7 cellular contexts compared by ENCODE assay signal in genomic region chr11:67345949-67346819, GRCh38. TPM values are rescaled to one million over a fixed set of nuclear protein-coding genes. Genes with fewer than 3 reads are reported as not detected.
DNase-seq lines count a peak whose midpoint lies in the region; ATAC-seq and TF ChIP-seq lines count a peak whose summit lies in the region.

No MANE protein-coding gene starts in this region.

- H3K36me3 ChIP-seq in DND-41 (ENCODE audit: insufficient read depth, low read length) (no peaks in the 10 kb centered on the region; the same call in 1 of the 2 replicates), left ventricle myocardium inferior (no peaks in the 10 kb centered on the region), testis (ENCODE audit: low read depth, missing control alignments) (no peaks in the 10 kb centered on the region)

- no peak overlapping the region for H3K4me2 ChIP-seq in DND-41 (ENCODE audit: insufficient read depth, low read length)

- peak; percentile 62; the same call in 2 of the 3 replicates for ATAC-seq in DND-41 (ENCODE audit: insufficient read depth, low read depth)
- peak; percentile 82 for ATAC-seq in WTC11
- no peak for ATAC-seq in GM21576 (IDR thresholded peaks at IDR 0.05; ENCODE audit: unreplicated experiment)

- CTCF ChIA-PET in WTC11 (lab: Charles Lee): interaction anchor here (0.5 to 6.6 kb wide), 28 partner anchors 9 to 243 kb away, joined by 3 to 61 read pairs (median 6); partner anchors contain the start of genes ANKRD13D, CLCF1, PPP1CA and RAD9A

- H2AFZ ChIP-seq in DND-41 (ENCODE audit: low read depth, low read length): no peak overlapping the region

- DNase-seq in DND-41 (peak; percentile 10), HS-5 (ENCODE audit: low read depth) (peak; percentile 23), WTC11 (ENCODE audit: low spot score) (no peak), left ventricle myocardium inferior (no peak), testis (no peak)
- DNase-seq in activated effector memory CD4-positive, alpha-beta T cell treated with anti-CD3 and anti-CD28 coated beads, Interleukin-2, amount 50 U/mL, for 16 hours: no peak

- peaks cover 10% of the 10 kb centered on the region for H3K27me3 Mint-ChIP-seq in WTC11 (ENCODE audit: low read depth)

- H3K9ac ChIP-seq in DND-41 (ENCODE audit: low read depth, low read length): no peak overlapping the region

- H3K4me3 ChIP-seq in DND-41 (ENCODE audit: low read depth in 1 of 2, low read length in 2 of 2) (no peak overlapping the region), left ventricle myocardium inferior (no peak overlapping the region), testis (no peak overlapping the region)

- no peaks in the 10 kb centered on the region for H3K36me3 Mint-ChIP-seq in WTC11

- no peaks in the 10 kb centered on the region for H4K20me1 ChIP-seq in DND-41 (ENCODE audit: insufficient read depth, low read length)

- intact Hi-C loops in left ventricle myocardium inferior (cut with micrococcal nuclease): no loop called here
- intact Hi-C loops in testis (cut with DNase I; ENCODE audit: low total_unique reads): no loop called here

- TF ChIP-seq POLR2A in testis (IDR thresholded peaks at IDR 0.05): no peak

- peaks cover 9% of the 10 kb centered on the region for H3K4me1 Mint-ChIP-seq in WTC11

- H3K27me3 ChIP-seq in DND-41 (ENCODE audit: insufficient read depth, low read length, poor library complexity): no peaks in the 10 kb centered on the region
- H3K27me3 ChIP-seq in left ventricle myocardium inferior (ENCODE audit: low read depth): no peaks in the 10 kb centered on the region
- H3K27me3 ChIP-seq in testis: no peaks in the 10 kb centered on the region

- POLR2A ChIA-PET in WTC11 (lab: Charles Lee): interaction anchor here (0.6 kb wide), 1 partner anchor 27 kb away, joined by 5 read pairs; the partner anchor contains the start of gene CLCF1

- peak overlapping the region; percentile 41; the same call in 1 of the 2 replicates for H3K27ac Mint-ChIP-seq in WTC11

- no peaks in the 10 kb centered on the region for H3K79me2 ChIP-seq in DND-41 (ENCODE audit: insufficient read depth, low read length)

- H3K9me3 Mint-ChIP-seq in WTC11: no peaks in the 10 kb centered on the region

- H3K4me3 Mint-ChIP-seq in WTC11: no peak overlapping the region

- H3K27ac ChIP-seq in DND-41 (ENCODE audit: low read length) (no peak overlapping the region), left ventricle myocardium inferior (replicated peaks) (no peak overlapping the region), testis (no peak overlapping the region)

- 72 to 73% methylated on average over 7 of the region's 7 CpGs for WGBS in testis, 2 donors

- TF ChIP-seq CTCF in DND-41 (IDR thresholded peaks at IDR 0.05; ENCODE audit: borderline replicate concordance, extremely low read depth, low read length, poor library complexity, severe bottlenecking) (peak; percentile 70), WTC11 (IDR thresholded peaks at IDR 0.05) (0 out of 2 replicates have a peak, but pooled peaks have one; percentile 43), left ventricle myocardium inferior (IDR thresholded peaks at IDR 0.05; ENCODE audit: borderline replicate concordance) (peak; percentile 57), testis (IDR thresholded peaks at IDR 0.05) (peak; percentile 27 to 45 (median 41))

- H3K4me1 ChIP-seq in DND-41 (ENCODE audit: insufficient read depth, low read length) (no peaks in the 10 kb centered on the region; the same call in 1 of the 2 replicates), left ventricle myocardium inferior (peaks cover 23% of the 10 kb centered on the region), testis (no peaks in the 10 kb centered on the region)

- no peaks in the 10 kb centered on the region for H3K9me3 ChIP-seq in DND-41 (ENCODE audit: insufficient read depth, low read length, severe bottlenecking)
- peaks cover 6% of the 10 kb centered on the region for H3K9me3 ChIP-seq in left ventricle myocardium inferior (replicated peaks)
- no peaks in the 10 kb centered on the region for H3K9me3 ChIP-seq in testis

TF ChIP-seq in WTC11, 78 proteins besides CTCF, POLR2A, EP300 and RAD21:
- TF ChIP-seq ATF6 (CRISPR knock-in tag; IDR thresholded peaks at IDR 0.05): no peak
- TF ChIP-seq GTF2I (CRISPR knock-in tag; conservative IDR thresholded peaks at IDR 0.05): no peak
- peak; percentile 98 for TF ChIP-seq PRDM15 (CRISPR knock-in tag; IDR thresholded peaks at IDR 0.05)
- TF ChIP-seq FOXP1 (CRISPR knock-in tag; IDR thresholded peaks at IDR 0.05; ENCODE audit: borderline replicate concordance): no peak

RNA-seq across cellular contexts. Expression of gene POLD4, which starts 7.2 kb away (rescaled TPM):
- total RNA-seq in WTC11 (2021) (30.3 to 38.3 TPM (median 37.7 TPM) in 3 replicates), left ventricle myocardium inferior (47.0 TPM), testis (10 to 100 TPM; 53.8 to 59.1 TPM)
- 54.6 TPM for polyA plus RNA-seq in testis (ENCODE audit: insufficient read depth, low read depth, low replicate concordance)

RNA-seq across cellular contexts. Expression of gene CLCF1, which starts 27.2 kb away (rescaled TPM):
- total RNA-seq in WTC11 (2021): 0.48 to 0.92 TPM (median 0.92 TPM) in 3 replicates
- 0.82 TPM for total RNA-seq in left ventricle myocardium inferior
- total RNA-seq in testis: 1 to 10 TPM; 3.7 to 6.8 TPM
- 2.7 TPM for polyA plus RNA-seq in testis (ENCODE audit: insufficient read depth, low read depth, low replicate concordance)

RNA-seq across cellular contexts. Expression of gene SSH3, which starts 42.9 kb away (rescaled TPM):
- total RNA-seq in WTC11 (2021): 34.8 to 43.4 TPM (median 42.3 TPM) in 3 replicates
- 14.9 TPM for total RNA-seq in left ventricle myocardium inferior
- total RNA-seq in testis: 1 to 10 TPM; 6.9 to 9.8 TPM
- polyA plus RNA-seq in testis (ENCODE audit: insufficient read depth, low read depth, low replicate concordance): 8.6 TPM

RNA-seq across cellular contexts. Expression of gene RAD9A, which starts 45.6 kb away (rescaled TPM):
- total RNA-seq in WTC11 (2021) (25.7 to 45.5 TPM (median 26.7 TPM) in 3 replicates), left ventricle myocardium inferior (7.0 TPM), testis (10 to 100 TPM; 35.8 to 46.2 TPM)
- polyA plus RNA-seq in testis (ENCODE audit: insufficient read depth, low read depth, low replicate concordance): 25.7 TPM

RNA-seq across cellular contexts. Expression of gene PPP1CA, which starts 55.5 kb away (rescaled TPM):
- total RNA-seq in WTC11 (2021): 220 to 222 TPM (median 221 TPM) in 3 replicates
- total RNA-seq in left ventricle myocardium inferior: 86.0 TPM
- 100 to 1,000 TPM; 100 to 129 TPM for total RNA-seq in testis
- 79.7 TPM for polyA plus RNA-seq in testis (ENCODE audit: insufficient read depth, low read depth, low replicate concordance)

Comparison
In these comparisons a context has a peak if more than half of its experiments do, and no peak if none do; other contexts are left out.
1. DNase-seq: peak in DND-41 (single experiment) and HS-5 (single experiment); none in WTC11 (single experiment), left ventricle myocardium inferior (single experiment), testis (single experiment) and activated effector memory CD4-positive, alpha-beta T cell treated with anti-CD3 and anti-CD28 coated beads, Interleukin-2, amount 50 U/mL, for 16 hours (single experiment).
2. Peak in every context shown above with its lines, with median percentiles within 50 percentile points of each other: CTCF ChIP-seq.